Comparison of ENCODE assay signal across 21 cellular contexts in the genomic region with DNA sequence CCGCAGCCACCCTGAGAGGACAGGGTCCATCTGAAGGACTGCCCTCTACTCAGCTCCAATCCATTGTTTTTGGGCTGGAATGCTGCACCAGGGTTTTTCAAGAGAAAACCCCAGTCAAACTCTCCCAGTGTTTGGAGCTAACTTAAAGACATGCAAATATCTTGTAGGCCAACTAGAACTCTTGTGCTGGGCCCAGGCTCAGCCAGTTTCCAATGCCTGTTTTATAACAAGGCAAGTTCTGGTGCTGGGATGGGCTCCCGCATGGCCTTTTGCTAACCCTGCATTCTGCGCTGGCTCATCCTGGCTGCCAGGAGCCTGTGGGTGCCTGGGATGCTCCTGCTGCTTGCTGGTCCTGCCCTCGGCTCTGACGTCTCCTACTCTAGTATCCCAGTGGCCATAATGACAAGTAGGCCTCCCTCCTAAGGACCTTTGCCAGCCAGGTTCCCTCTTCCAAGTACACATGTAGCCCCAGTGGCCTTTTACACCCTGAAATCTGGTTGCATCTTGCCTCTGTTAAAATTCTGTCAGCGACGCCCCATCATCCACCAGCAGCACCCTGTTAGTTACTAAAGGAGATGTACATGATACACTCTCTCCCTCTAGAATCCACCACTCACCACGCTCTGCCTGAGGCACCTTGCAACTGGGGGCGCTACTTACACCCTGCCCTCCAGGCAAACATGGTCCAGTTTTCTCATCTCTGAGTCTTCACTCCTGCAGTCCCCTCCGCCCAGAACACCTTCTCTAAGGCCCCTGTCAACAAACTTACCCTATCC. TPM values are rescaled to one million over a fixed set of nuclear protein-coding genes. Genes with fewer than 3 reads are reported as not detected.
A peak's percentile ranks its signal among the peaks of the same experiment; 100 is the strongest.
DNase-seq lines count a peak whose midpoint lies in the region; ATAC-seq and TF ChIP-seq lines count a peak whose summit lies in the region.
"Had no signal": no experiment of that assay in that cellular context is flagged by ENCODE, and none has a peak within 500 bp of the region (broad histone marks: within the 10 kb centered on the region; RNA-seq: fewer than 3 reads in every experiment).

No MANE protein-coding gene starts in this region.

- H3K27ac Mint-ChIP-seq in activated CD4-positive, alpha-beta T cell treated with anti-CD3 and anti-CD28 coated beads, Interleukin-2, amount 10 ng/mL, durations not matched to agents 24 days and 14 days: no peak overlapping the region
- H3K27ac Mint-ChIP-seq in IgD-negative memory B cell: peak overlapping the region in 2 of 3 donors; percentile 36 to 76
- no peak overlapping the region for H3K27ac Mint-ChIP-seq in osteocyte (ENCODE audit: unreplicated experiment)
- H3K27ac Mint-ChIP-seq: activated CD4-positive, alpha-beta memory T cell treated with anti-CD3 and anti-CD28 coated beads, Interleukin-2, amount 10 ng/mL, durations not matched to agents 7 days and 5 days; stimulated activated naive CD8-positive, alpha-beta T cell treated with anti-CD3 and anti-CD28 coated beads, Interleukin-15, Interleukin-2, amounts not matched to agents 100 ng/mL and 50 ng/mL, for 24 hours had no signal

- no peaks in the 10 kb centered on the region for H3K36me3 Mint-ChIP-seq in activated CD4-positive, alpha-beta T cell treated with anti-CD3 and anti-CD28 coated beads, Interleukin-2, amount 10 ng/mL, durations not matched to agents 24 days and 14 days (ENCODE audit: low read depth)
- no peaks in the 10 kb centered on the region for H3K36me3 Mint-ChIP-seq in IgD-negative memory B cell
- no peaks in the 10 kb centered on the region for H3K36me3 Mint-ChIP-seq in osteocyte (ENCODE audit: unreplicated experiment)

- H3K9me3 Mint-ChIP-seq in activated CD4-positive, alpha-beta T cell treated with anti-CD3 and anti-CD28 coated beads, Interleukin-2, amount 10 ng/mL, durations not matched to agents 24 days and 14 days: no peaks in the 10 kb centered on the region
- H3K9me3 Mint-ChIP-seq in IgD-negative memory B cell (no peaks in the 10 kb centered on the region), osteocyte (ENCODE audit: unreplicated experiment) (no peaks in the 10 kb centered on the region)
- H3K9me3 Mint-ChIP-seq: activated CD4-positive, alpha-beta memory T cell treated with anti-CD3 and anti-CD28 coated beads, Interleukin-2, amount 10 ng/mL, durations not matched to agents 7 days and 5 days; stimulated activated naive CD8-positive, alpha-beta T cell treated with anti-CD3 and anti-CD28 coated beads, Interleukin-15, Interleukin-2, amounts not matched to agents 100 ng/mL and 50 ng/mL, for 24 hours had no signal

- peaks cover 5% of the 10 kb centered on the region for H3K4me1 Mint-ChIP-seq in activated CD4-positive, alpha-beta T cell treated with anti-CD3 and anti-CD28 coated beads, Interleukin-2, amount 10 ng/mL, durations not matched to agents 24 days and 14 days
- H3K4me1 Mint-ChIP-seq in IgD-negative memory B cell (peaks cover 0 to 10% (median 6%) of the 10 kb centered on the region in 3 donors), osteocyte (ENCODE audit: unreplicated experiment) (peaks cover 20% of the 10 kb centered on the region)

- peak; percentile 55 for DNase-seq in activated CD4-positive, alpha-beta T cell treated with anti-CD3 and anti-CD28 coated beads, Interleukin-2, amount 10 ng/mL, durations not matched to agents 24 days and 14 days
- no peak for DNase-seq in activated CD4-positive, alpha-beta T cell treated with anti-CD3 and anti-CD28 coated beads, Interleukin-2, amount 50 U/mL, for 1 hour
- DNase-seq in left lobe of liver (ENCODE audit: low spot score) (peak; percentile 31), osteocyte (ENCODE audit: extremely low spot score, unreplicated experiment) (peak; percentile 68), NCI-H1105 treated with DMSO at 0.1 percent for 48 hours (lab: John Stamatoyannopoulos, UW) (no peak)
- DNase-seq: activated CD4-positive, alpha-beta memory T cell treated with anti-CD3 and anti-CD28 coated beads, Interleukin-2, amount 10 ng/mL, durations not matched to agents 7 days and 5 days; activated effector memory CD4-positive, alpha-beta T cell treated with anti-CD3 and anti-CD28 coated beads, Interleukin-2, amount 50 U/mL, for 16 hours; amniotic stem cell; effector CD4-positive, alpha-beta T cell; kidney glomerular epithelial cell; lower lobe of right lung; mucosa of descending colon; MV-4-11; occipital lobe; RPMI8226; uterus had no signal

- no peak overlapping the region for H3K4me3 Mint-ChIP-seq in activated CD4-positive, alpha-beta T cell treated with anti-CD3 and anti-CD28 coated beads, Interleukin-2, amount 10 ng/mL, durations not matched to agents 24 days and 14 days
- H3K4me3 Mint-ChIP-seq in IgD-negative memory B cell (peak overlapping the region in 2 of 4 donors; percentile 34 to 64), osteocyte (ENCODE audit: unreplicated experiment) (no peak overlapping the region)
- H3K4me3 Mint-ChIP-seq: activated CD4-positive, alpha-beta memory T cell treated with anti-CD3 and anti-CD28 coated beads, Interleukin-2, amount 10 ng/mL, durations not matched to agents 7 days and 5 days had no signal

- H3K27me3 Mint-ChIP-seq in activated CD4-positive, alpha-beta T cell treated with anti-CD3 and anti-CD28 coated beads, Interleukin-2, amount 10 ng/mL, durations not matched to agents 24 days and 14 days: peaks cover 42% of the 10 kb centered on the region
- peaks cover 17% of the 10 kb centered on the region for H3K27me3 Mint-ChIP-seq in IgD-negative memory B cell
- H3K27me3 Mint-ChIP-seq in osteocyte (ENCODE audit: unreplicated experiment): no peaks in the 10 kb centered on the region

- no peak for TF ChIP-seq CTCF in osteocyte (IDR thresholded peaks at IDR 0.05)

- no peak for ATAC-seq in left lobe of liver
- no peak for ATAC-seq in GM18498 (IDR thresholded peaks at IDR 0.05; ENCODE audit: unreplicated experiment)
- no peak for ATAC-seq in GM18511 (IDR thresholded peaks at IDR 0.05; ENCODE audit: unreplicated experiment)
- ATAC-seq: activated CD4-positive, CD25-positive, alpha-beta regulatory T cell treated with anti-CD3 and anti-CD28 coated beads, Interleukin-2, amount 50 U/mL, for 24 hours; mucosa of descending colon had no signal

- intact Hi-C loops in activated CD4-positive, alpha-beta T cell treated with anti-CD3 and anti-CD28 coated beads, Interleukin-2, amount 10 ng/mL, durations not matched to agents 24 days and 14 days (cut with micrococcal nuclease): loop anchor here (5.0 to 10.0 kb wide), 4 partner anchors 269 to 1204 kb away; partner anchors contain the start of genes ANAPC13, CEP63 and NPHP3

RNA-seq across cellular contexts. Expression of gene RAB6B, which starts 30.5 kb away (rescaled TPM):
- total RNA-seq in activated CD4-positive, alpha-beta T cell treated with anti-CD3 and anti-CD28 coated beads, Interleukin-2, amount 10 ng/mL, durations not matched to agents 24 days and 14 days: 0.07 and 0.14 TPM in 2 replicates
- polyA plus RNA-seq in IgD-negative memory B cell: 0.36 TPM
- total RNA-seq in left lobe of liver (0.35 TPM), osteocyte (7.8 and 11.3 TPM in 2 replicates)

Comparison
In these comparisons a context has a peak if more than half of its experiments do, and no peak if none do; other contexts are left out.
1. DNase-seq: peak in activated CD4-positive, alpha-beta T cell treated with anti-CD3 and anti-CD28 coated beads, Interleukin-2, amount 10 ng/mL, durations not matched to agents 24 days and 14 days (single experiment), left lobe of liver (single experiment) and osteocyte (single experiment); none in activated CD4-positive, alpha-beta T cell treated with anti-CD3 and anti-CD28 coated beads, Interleukin-2, amount 50 U/mL, for 1 hour (single experiment) and NCI-H1105 treated with DMSO at 0.1 percent for 48 hours (single experiment).
2. H3K27ac Mint-ChIP-seq: peak in IgD-negative memory B cell (2 of 3); none in activated CD4-positive, alpha-beta T cell treated with anti-CD3 and anti-CD28 coated beads, Interleukin-2, amount 10 ng/mL, durations not matched to agents 24 days and 14 days (single experiment) and osteocyte (single experiment).